ENCODE assay signal across 22 cellular contexts in genomic region chr1:235818632-235819136, GRCh38. TPM values are rescaled to one million over a fixed set of nuclear protein-coding genes. Genes with fewer than 3 reads are reported as not detected.
DNase-seq lines count a peak whose midpoint lies in the region; ATAC-seq and TF ChIP-seq lines count a peak whose summit lies in the region.
"Had no signal": no experiment of that assay in that cellular context is flagged by ENCODE, and none has a peak within 500 bp of the region (broad histone marks: within the 10 kb centered on the region; RNA-seq: fewer than 3 reads in every experiment).

No MANE protein-coding gene starts in this region.

- H3K4me1 Mint-ChIP-seq in CD14-positive monocyte (peaks cover 17% of the 10 kb centered on the region), T-cell (peaks cover 0 to 7% (median 3%) of the 10 kb centered on the region in 3 donors), mesothelial cell of epicardium (no peaks in the 10 kb centered on the region)

- peak overlapping the region; percentile 11; the same call in 1 of the 2 replicates for H3K27ac ChIP-seq in 22Rv1
- H3K27ac ChIP-seq: HL-60, PC-9, SJSA1 had no signal

- no peaks in the 10 kb centered on the region for H3K27me3 Mint-ChIP-seq in CD14-positive monocyte (ENCODE audit: low read depth in 3 of 3)
- H3K27me3 Mint-ChIP-seq in T-cell: no peaks in the 10 kb centered on the region
- no peaks in the 10 kb centered on the region for H3K27me3 Mint-ChIP-seq in mesothelial cell of epicardium (ENCODE audit: low read depth)
- H3K27me3 Mint-ChIP-seq: CD4-positive, alpha-beta T cell had no signal

- DNase-seq in CD14-positive monocyte (ENCODE audit: low spot score) (no peak), NCI-H226 (peak; percentile 26), left lobe of liver (ENCODE audit: low spot score) (no peak), T-helper 2 cell (no peak), T-cell (no peak), mesothelial cell of epicardium (ENCODE audit: low spot score in 2 of 2, unreplicated experiment in 2 of 2) (no peak), foreskin melanocyte (no peak)
- DNase-seq: ACHN; AML-193; CD4-positive, alpha-beta T cell; GDM1; HCEC 1CT; NCI-H1417; NCI-H1930; NCI-H446 treated with DMSO at 0.1 percent for 48 hours; NCI-H774; PC-9 had no signal

- TF ChIP-seq CTCF in 22Rv1 (IDR thresholded peaks at IDR 0.05) (no peak), CD14-positive monocyte (IDR thresholded peaks at IDR 0.05) (no peak), mesothelial cell of epicardium (IDR thresholded peaks at IDR 0.05; ENCODE audit: unreplicated experiment) (no peak)

- POLR2A ChIA-PET in T-cell (lab: Charles Lee): no interaction called here

- H3K9me3 Mint-ChIP-seq in CD14-positive monocyte: no peaks in the 10 kb centered on the region
- no peaks in the 10 kb centered on the region for H3K9me3 Mint-ChIP-seq in T-cell
- no peaks in the 10 kb centered on the region for H3K9me3 Mint-ChIP-seq in mesothelial cell of epicardium
- H3K9me3 Mint-ChIP-seq: CD4-positive, alpha-beta T cell had no signal

- ATAC-seq in left lobe of liver (peak; percentile 47), T-cell (replicated peaks in 1 of 4) (no peak)
- ATAC-seq: GM12878, K562 had no signal

- CTCF ChIA-PET in T-cell (lab: Charles Lee): no interaction called here

- H3K27ac Mint-ChIP-seq in CD14-positive monocyte (peak overlapping the region; percentile 20 to 85 (median 59)), T-cell (no peak overlapping the region), mesothelial cell of epicardium (no peak overlapping the region)
- H3K27ac Mint-ChIP-seq: CD4-positive, alpha-beta T cell had no signal

- peaks cover 29 to 40% of the 10 kb centered on the region in 2 donors for H3K36me3 Mint-ChIP-seq in CD14-positive monocyte
- H3K36me3 Mint-ChIP-seq in T-cell: peaks cover 4% of the 10 kb centered on the region
- H3K36me3 Mint-ChIP-seq in mesothelial cell of epicardium: no peaks in the 10 kb centered on the region

- H3K4me3 Mint-ChIP-seq in CD14-positive monocyte (no peak overlapping the region), T-cell (no peak overlapping the region), mesothelial cell of epicardium (no peak overlapping the region)
- H3K4me3 Mint-ChIP-seq: CD4-positive, alpha-beta T cell had no signal

- intact Hi-C loops in CD14-positive monocyte (cut with micrococcal nuclease): no loop called here

RNA-seq across cellular contexts. Expression of gene LYST, which starts 48.0 kb away (rescaled TPM):
- polyA plus RNA-seq in CD14-positive monocyte: 10 to 100 TPM; 46.3 to 67.9 TPM
- 12.2 TPM for total RNA-seq in left lobe of liver
- total RNA-seq in T-cell: 10 to 100 TPM; 19.7 to 37.9 (median 29.1) TPM
- total RNA-seq in mesothelial cell of epicardium: 6.6 to 8.0 TPM (median 7.2 TPM) in 3 replicates

Comparison
In these comparisons a context has a peak if more than half of its experiments do, and no peak if none do; other contexts are left out.
1. H3K27ac Mint-ChIP-seq: peak in CD14-positive monocyte (7 of 7); none in T-cell (0 of 2) and mesothelial cell of epicardium (single experiment).